In genomic region chr2:16088035-16088696, GRCh38 we compare ENCODE assay signal across 16 cellular contexts.
A peak's percentile ranks its signal among the peaks of the same experiment; 100 is the strongest.
DNase-seq lines count a peak whose midpoint lies in the region; ATAC-seq and TF ChIP-seq lines count a peak whose summit lies in the region.
"Had no signal": no experiment of that assay in that cellular context is flagged by ENCODE, and none has a peak within 500 bp of the region (broad histone marks: within the 10 kb centered on the region; RNA-seq: fewer than 3 reads in every experiment).

No MANE protein-coding gene starts in this region.

- no peak overlapping the region for H3K4me2 ChIP-seq in GM23338
- H3K4me2 ChIP-seq: BLaER1 treated with 17β-estradiol and CSF1 and Interleukin-3, amounts not matched to agents 10 nM and 100 nM had no signal

- H3K4me3 Mint-ChIP-seq in GM23338 (no peak overlapping the region), neural crest cell (no peak overlapping the region)
- H3K4me3 Mint-ChIP-seq: CD4-positive, alpha-beta T cell; CD8-positive, alpha-beta T cell had no signal

- 0 out of 2 replicates have a peak, but pooled peaks cover 4% of the 10 kb centered on the region for H3K9me2 ChIP-seq in GM23338 (ENCODE audit: insufficient read depth)

- no peak for TF ChIP-seq CTCF in GM23338 (conservative IDR thresholded peaks at IDR 0.05; ENCODE audit: low read depth in 2 of 2)
- TF ChIP-seq CTCF in neural crest cell (conservative IDR thresholded peaks at IDR 0.05) = no peak

- H3F3A ChIP-seq in GM23338 (replicated peaks; ENCODE audit: low read depth) = no peaks in the 10 kb centered on the region

- no peaks in the 10 kb centered on the region for H4K20me1 ChIP-seq in GM23338 (replicated peaks; ENCODE audit: insufficient read depth)
- H4K20me1 ChIP-seq: BLaER1 treated with 17β-estradiol and CSF1 and Interleukin-3, amounts not matched to agents 10 nM and 100 nM had no signal

- no peak overlapping the region for H3K4me3 ChIP-seq in GM23338
- H3K4me3 ChIP-seq: BLaER1 treated with 17β-estradiol and CSF1 and Interleukin-3, amounts not matched to agents 10 nM and 100 nM had no signal

- no peaks in the 10 kb centered on the region for H3K36me3 ChIP-seq in GM23338 (ENCODE audit: insufficient read depth)
- H3K36me3 ChIP-seq: BLaER1 treated with 17β-estradiol and CSF1 and Interleukin-3, amounts not matched to agents 10 nM and 100 nM had no signal

- no peaks in the 10 kb centered on the region for H3K4me1 ChIP-seq in GM23338 (ENCODE audit: insufficient read depth)
- H3K4me1 ChIP-seq: Caco-2 had no signal

- peaks cover 3% of the 10 kb centered on the region for H3K27me3 Mint-ChIP-seq in GM23338 (ENCODE audit: insufficient read depth, low read depth, poor library complexity)
- no peaks in the 10 kb centered on the region for H3K27me3 Mint-ChIP-seq in neural crest cell (ENCODE audit: low read depth)
- H3K27me3 Mint-ChIP-seq: CD4-positive, alpha-beta T cell had no signal

- peak overlapping the region; percentile 74; the same call in 1 of the 2 replicates for H2AFZ ChIP-seq in GM23338

- H3K4me1 Mint-ChIP-seq in GM23338 (peaks cover 19% of the 10 kb centered on the region), neural crest cell (peaks cover 63% of the 10 kb centered on the region)

- H3K27ac Mint-ChIP-seq in GM23338 (no peak overlapping the region), neural crest cell (ENCODE audit: unreplicated experiment) (peak overlapping the region; percentile 86)
- H3K27ac Mint-ChIP-seq: CD4-positive, alpha-beta T cell; CD8-positive, alpha-beta T cell had no signal

- H3K36me3 Mint-ChIP-seq in GM23338 (ENCODE audit: low read depth) (peaks cover 2% of the 10 kb centered on the region; the same call in 1 of the 3 replicates), neural crest cell (ENCODE audit: low read depth) (no peaks in the 10 kb centered on the region)
- H3K36me3 Mint-ChIP-seq: CD8-positive, alpha-beta T cell had no signal

- ATAC-seq in GM23338 (no peak), HG02610 (IDR thresholded peaks at IDR 0.05; ENCODE audit: unreplicated experiment) (no peak)
- ATAC-seq: CD8-positive, alpha-beta T cell had no signal

- H3K27me3 ChIP-seq in GM23338 (ENCODE audit: insufficient read depth) = no peaks in the 10 kb centered on the region
- H3K27me3 ChIP-seq: BLaER1 treated with 17β-estradiol and CSF1 and Interleukin-3, amounts not matched to agents 10 nM and 100 nM had no signal

- DNase-seq in GM23338 (ENCODE audit: low spot score) (no peak), SK-N-DZ (ENCODE audit: low spot score) (peak; percentile 97), neural crest cell (ENCODE audit: low read depth, low spot score) (no peak), NCI-H1105 (lab: John Stamatoyannopoulos, UW) (no peak), NCI-H2171 (lab: John Stamatoyannopoulos, UW) (no peak)
- DNase-seq: 8988T; ACHN; Caco-2; Calu3; CD4-positive, alpha-beta T cell; CD8-positive, alpha-beta T cell; DMS79 treated with DMSO at 0.1 percent for 48 hours; GF-D8 had no signal

- H3K27ac ChIP-seq in GM23338 (ENCODE audit: low read depth) = no peak overlapping the region
- H3K27ac ChIP-seq: BLaER1 treated with 17β-estradiol and CSF1 and Interleukin-3, amounts not matched to agents 10 nM and 100 nM; C4-2B had no signal

- H3K9me3 Mint-ChIP-seq in GM23338 (no peaks in the 10 kb centered on the region), neural crest cell (no peaks in the 10 kb centered on the region)
- H3K9me3 Mint-ChIP-seq: CD4-positive, alpha-beta T cell; CD8-positive, alpha-beta T cell had no signal

- H3K79me2 ChIP-seq in GM23338 (replicated peaks; ENCODE audit: insufficient read depth) = no peaks in the 10 kb centered on the region

TF ChIP-seq in GM23338, 12 proteins besides CTCF, POLR2A, EP300 and RAD21 (continues in another document):
- TF ChIP-seq REST (IDR thresholded peaks at IDR 0.05; ENCODE audit: unreplicated experiment) (no peak), STAT1 (IDR thresholded peaks at IDR 0.05; ENCODE audit: unreplicated experiment) (no peak), ZNF331 (CRISPR knock-in tag; IDR thresholded peaks at IDR 0.05; ENCODE audit: low read depth) (no peak), EZH2phosphoT487 (IDR thresholded peaks at IDR 0.05; ENCODE audit: unreplicated experiment) (no peak), ZNF114 (CRISPR knock-in tag; IDR thresholded peaks at IDR 0.05) (no peak), JUNB (IDR thresholded peaks at IDR 0.05; ENCODE audit: unreplicated experiment) (no peak), CREB1 (CRISPR knock-in tag; IDR thresholded peaks at IDR 0.05; ENCODE audit: low read depth) (no peak), EZH2 (IDR thresholded peaks at IDR 0.05; ENCODE audit: low read depth, unreplicated experiment) (no peak), POLR2AphosphoS5 (IDR thresholded peaks at IDR 0.05; ENCODE audit: low read depth) (no peak)
